In genomic region chr9:93026640-93027039, GRCh38 we compare ENCODE assay signal across 27 cellular contexts. TPM values are rescaled to one million over a fixed set of nuclear protein-coding genes. Genes with fewer than 3 reads are reported as not detected.
A peak's percentile ranks its signal among the peaks of the same experiment; 100 is the strongest.
DNase-seq lines count a peak whose midpoint lies in the region; ATAC-seq and TF ChIP-seq lines count a peak whose summit lies in the region.
"Had no signal": no experiment of that assay in that cellular context is flagged by ENCODE, and none has a peak within 500 bp of the region (broad histone marks: within the 10 kb centered on the region; RNA-seq: fewer than 3 reads in every experiment).

No MANE protein-coding gene starts in this region.

- H3K4me1 ChIP-seq in CD8-positive, alpha-beta T cell (ENCODE audit: insufficient read depth, low read length), result peaks cover 85% of the 10 kb centered on the region
- peaks cover 79 to 81% of the 10 kb centered on the region in 2 experiments for H3K4me1 ChIP-seq in neutrophil (ENCODE audit: control insufficient read depth in 1 of 2, insufficient read depth in 1 of 2, low read depth in 1 of 2, low read length in 1 of 2)
- no peaks in the 10 kb centered on the region for H3K4me1 ChIP-seq in sigmoid colon
- H3K4me1 ChIP-seq: breast epithelium, HAP-1, SJCRH30, uterus had no signal

- H3K27ac Mint-ChIP-seq in activated naive CD4-positive, alpha-beta T cell treated with anti-CD3 and anti-CD28 coated beads for 36 hours, result peak overlapping the region; percentile 97
- H3K27ac Mint-ChIP-seq in CD8-positive, alpha-beta T cell, result peak overlapping the region; percentile 97
- H3K27ac Mint-ChIP-seq in activated naive CD8-positive, alpha-beta T cell treated with anti-CD3 and anti-CD28 coated beads for 36 hours, result peak overlapping the region; percentile 93

- no peak for TF ChIP-seq CTCF in CD8-positive, alpha-beta T cell (IDR thresholded peaks at IDR 0.05)
- no peak for TF ChIP-seq CTCF in neutrophil (IDR thresholded peaks at IDR 0.05)
- no peak for TF ChIP-seq CTCF in sigmoid colon (IDR thresholded peaks at IDR 0.05)

- H3K9me3 ChIP-seq in CD8-positive, alpha-beta T cell (ENCODE audit: low read length), result no peaks in the 10 kb centered on the region
- H3K9me3 ChIP-seq in neutrophil (no peaks in the 10 kb centered on the region), sigmoid colon (no peaks in the 10 kb centered on the region)
- H3K9me3 ChIP-seq: breast epithelium, HAP-1, SJCRH30, suprapubic skin, uterus had no signal

- no peaks in the 10 kb centered on the region for H3K27me3 Mint-ChIP-seq in activated naive CD4-positive, alpha-beta T cell treated with anti-CD3 and anti-CD28 coated beads for 36 hours (ENCODE audit: low read depth)
- no peaks in the 10 kb centered on the region for H3K27me3 Mint-ChIP-seq in CD8-positive, alpha-beta T cell (ENCODE audit: low read depth)
- H3K27me3 Mint-ChIP-seq in activated naive CD8-positive, alpha-beta T cell treated with anti-CD3 and anti-CD28 coated beads for 36 hours, result no peaks in the 10 kb centered on the region
- H3K27me3 Mint-ChIP-seq: IgD-negative memory B cell had no signal

- intact Hi-C loops in activated naive CD4-positive, alpha-beta T cell treated with anti-CD3 and anti-CD28 coated beads for 36 hours (cut with micrococcal nuclease), result no loop called here
- intact Hi-C loops in CD8-positive, alpha-beta T cell (cut with DNase I, micrococcal nuclease), result loop anchor here in 1 of 2 experiments (5.0 kb wide), 1 partner anchor 39 kb away; no protein-coding TSS in a partner anchor
- intact Hi-C loops in sigmoid colon (cut with DNase I), result no loop called here

- no peak for TF ChIP-seq POLR2A in sigmoid colon (IDR thresholded peaks at IDR 0.05)

- no peak for DNase-seq in activated naive CD4-positive, alpha-beta T cell treated with anti-CD3 and anti-CD28 coated beads for 36 hours
- DNase-seq in activated naive CD4-positive, alpha-beta T cell treated with Interleukin-2 at 50 U/mL for 16 hours, result no peak
- DNase-seq in CD8-positive, alpha-beta T cell, result no peak
- no peak for DNase-seq in activated naive CD8-positive, alpha-beta T cell treated with anti-CD3 and anti-CD28 coated beads for 36 hours
- DNase-seq in SHP77 treated with DMSO at 0.1 percent for 48 hours (lab: John Stamatoyannopoulos, UW) (no peak), sigmoid colon (no peak)
- DNase-seq: ACHN; activated T-cell treated with anti-CD3 and anti-CD28 coated beads, Interleukin-2, amount 50 U/mL, for 72 hours; amniotic stem cell; DMS53; head of caudate nucleus; NCI-H1417; NCI-H2107; nephron progenitor cell; SJCRH30; uterus had no signal

- POLR2A ChIA-PET in CD8-positive, alpha-beta T cell (lab: Charles Lee), result interaction anchor here (0.9 to 4.4 kb wide), 7 partner anchors 14 to 73 kb away, joined by 4 to 31 read pairs (median 12); no protein-coding TSS in a partner anchor

- CTCF ChIA-PET in activated naive CD4-positive, alpha-beta T cell treated with anti-CD3 and anti-CD28 coated beads for 36 hours (lab: Charles Lee), result interaction anchor here (0.8 to 4.0 kb wide), 5 partner anchors 9 to 82 kb away, joined by 3 to 27 read pairs (median 4); no protein-coding TSS in a partner anchor
- CTCF ChIA-PET in CD8-positive, alpha-beta T cell (lab: Charles Lee), result interaction anchor here (0.8 to 5.5 kb wide), 6 partner anchors 11 to 86 kb away, joined by 3 to 52 read pairs (median 4); no protein-coding TSS in a partner anchor

- H3K4me3 ChIP-seq in CD8-positive, alpha-beta T cell (ENCODE audit: low read depth, low read length), result no peak overlapping the region
- peak overlapping the region in 1 of 2 experiments; percentile 56 for H3K4me3 ChIP-seq in neutrophil (ENCODE audit: low read depth in 1 of 2, low read length in 1 of 2)
- no peak overlapping the region for H3K4me3 ChIP-seq in sigmoid colon
- H3K4me3 ChIP-seq: breast epithelium, coronary artery, HAP-1, SJCRH30, suprapubic skin, uterus had no signal

- no peaks in the 10 kb centered on the region for H3K9me3 Mint-ChIP-seq in activated naive CD4-positive, alpha-beta T cell treated with anti-CD3 and anti-CD28 coated beads for 36 hours
- H3K9me3 Mint-ChIP-seq in CD8-positive, alpha-beta T cell, result no peaks in the 10 kb centered on the region
- no peaks in the 10 kb centered on the region for H3K9me3 Mint-ChIP-seq in activated naive CD8-positive, alpha-beta T cell treated with anti-CD3 and anti-CD28 coated beads for 36 hours
- H3K9me3 Mint-ChIP-seq: activated T-cell treated with anti-CD3 and anti-CD28 coated beads, Interleukin-2, amount 50 U/mL, for 72 hours; IgD-negative memory B cell; nephron progenitor cell had no signal

- TF ChIP-seq EP300 in sigmoid colon (IDR thresholded peaks at IDR 0.05), result no peak

- no peak for ATAC-seq in CD8-positive, alpha-beta T cell
- ATAC-seq in HG03571 (IDR thresholded peaks at IDR 0.05; ENCODE audit: unreplicated experiment), result no peak
- ATAC-seq: activated T-cell treated with anti-CD3 and anti-CD28 coated beads, Interleukin-2, amount 50 U/mL, for 72 hours; Panc1; sciatic nerve had no signal

- no peaks in the 10 kb centered on the region for H3K27me3 ChIP-seq in CD8-positive, alpha-beta T cell (ENCODE audit: insufficient read depth, low read length)
- H3K27me3 ChIP-seq in neutrophil (no peaks in the 10 kb centered on the region), sigmoid colon (no peaks in the 10 kb centered on the region)
- H3K27me3 ChIP-seq: breast epithelium, suprapubic skin, uterus had no signal

- peaks cover 68% of the 10 kb centered on the region for H3K36me3 ChIP-seq in CD8-positive, alpha-beta T cell (ENCODE audit: insufficient read depth, low read length)
- peaks cover 92% of the 10 kb centered on the region for H3K36me3 ChIP-seq in neutrophil
- no peaks in the 10 kb centered on the region for H3K36me3 ChIP-seq in sigmoid colon
- H3K36me3 ChIP-seq: breast epithelium, HAP-1, SJCRH30, suprapubic skin, uterus had no signal

- no peak overlapping the region for H3K4me3 Mint-ChIP-seq in activated naive CD4-positive, alpha-beta T cell treated with anti-CD3 and anti-CD28 coated beads for 36 hours
- no peak overlapping the region for H3K4me3 Mint-ChIP-seq in CD8-positive, alpha-beta T cell
- no peak overlapping the region for H3K4me3 Mint-ChIP-seq in activated naive CD8-positive, alpha-beta T cell treated with anti-CD3 and anti-CD28 coated beads for 36 hours
- H3K4me3 Mint-ChIP-seq: nephron progenitor cell had no signal

- H3K4me1 Mint-ChIP-seq in activated naive CD4-positive, alpha-beta T cell treated with anti-CD3 and anti-CD28 coated beads for 36 hours (ENCODE audit: low read depth), result peaks cover 90% of the 10 kb centered on the region
- H3K4me1 Mint-ChIP-seq in CD8-positive, alpha-beta T cell (ENCODE audit: low read depth), result peaks cover 86% of the 10 kb centered on the region
- peaks cover 65% of the 10 kb centered on the region for H3K4me1 Mint-ChIP-seq in activated naive CD8-positive, alpha-beta T cell treated with anti-CD3 and anti-CD28 coated beads for 36 hours

- peak overlapping the region; percentile 60 for H3K27ac ChIP-seq in CD8-positive, alpha-beta T cell (ENCODE audit: low read depth, low read length)
- H3K27ac ChIP-seq in neutrophil (peak overlapping the region; percentile 95), sigmoid colon (no peak overlapping the region)
- H3K27ac ChIP-seq: breast epithelium, coronary artery, SJCRH30, suprapubic skin, uterus, VCaP had no signal

- peaks cover 34% of the 10 kb centered on the region for H3K36me3 Mint-ChIP-seq in activated naive CD4-positive, alpha-beta T cell treated with anti-CD3 and anti-CD28 coated beads for 36 hours (ENCODE audit: low read depth)
- H3K36me3 Mint-ChIP-seq in CD8-positive, alpha-beta T cell, result peaks cover 80% of the 10 kb centered on the region
- peaks cover 19% of the 10 kb centered on the region for H3K36me3 Mint-ChIP-seq in activated naive CD8-positive, alpha-beta T cell treated with anti-CD3 and anti-CD28 coated beads for 36 hours

- WGBS in sigmoid colon, 2 donors, result 94 to 97% methylated on average over 7 of the region's 7 CpGs

RNA-seq across cellular contexts. Expression of gene SUSD3, which starts 31.9 kb away (rescaled TPM):
- total RNA-seq in activated naive CD4-positive, alpha-beta T cell treated with anti-CD3 and anti-CD28 coated beads for 36 hours, result 10 to 100 TPM; 62.7 to 68.3 TPM
- 10 to 100 TPM; 20.6 to 22.7 TPM for total RNA-seq in CD8-positive, alpha-beta T cell
- 10 to 100 TPM; 27.1 to 28.8 TPM for total RNA-seq in activated naive CD8-positive, alpha-beta T cell treated with anti-CD3 and anti-CD28 coated beads for 36 hours
- 1 to 10 TPM; 1.9 to 7.2 (median 4.7) TPM for total RNA-seq in sigmoid colon
- 10 to 100 TPM in 1 of 3 donors, under 1 TPM in 1, not detected in 1; 0.92 to 15.2 TPM for polyA plus RNA-seq in sigmoid colon
- total RNA-seq: MCF 10A, SJCRH30 had no signal

Comparison
In these comparisons a context has a peak if more than half of its experiments do, and no peak if none do; other contexts are left out.
1. H3K27ac ChIP-seq: peak in CD8-positive, alpha-beta T cell (single experiment) and neutrophil (single experiment); none in sigmoid colon (0 of 4).
2. Peak in every context shown above with its lines, with median percentiles within 50 percentile points of each other: H3K27ac Mint-ChIP-seq.